In genomic region chr19:45510352-45510751, GRCh38 we compare ENCODE assay signal across 8 cellular contexts. TPM values are rescaled to one million over a fixed set of nuclear protein-coding genes. Genes with fewer than 3 reads are reported as not detected.
A peak's percentile ranks its signal among the peaks of the same experiment; 100 is the strongest.
DNase-seq lines count a peak whose midpoint lies in the region; ATAC-seq and TF ChIP-seq lines count a peak whose summit lies in the region.
"Not testable (repeated sequence)": the region's sequence is repeated elsewhere in the genome, so short reads cannot be mapped to it uniquely, and the experiment has no call there.

No MANE protein-coding gene starts in this region.

- H3K27ac Mint-ChIP-seq in CD8-positive, alpha-beta memory T cell: peak overlapping the region; percentile 17 to 99 (median 80)
- H3K27ac Mint-ChIP-seq in T-cell: peak overlapping the region in 1 of 2 donors; percentile 88
- H3K27ac Mint-ChIP-seq in activated T-helper 1 cell treated with anti-CD3 and anti-CD28 coated beads, Interleukin-12 subunit alpha, Interleukin-12 subunit beta, Interleukin-2, Interleukin-4 antibody, amounts not matched to agents 30 ng/mL and 10 ng/mL and 1 ng/mL, durations not matched to agents 14 hours and 24 hours and 36 hours: peak overlapping the region; percentile 34
- peak overlapping the region; percentile 29 to 96 (median 81) for H3K27ac Mint-ChIP-seq in naive thymus-derived CD8-positive, alpha-beta T cell

- not testable (repeated sequence) for H3K27me3 Mint-ChIP-seq in CD8-positive, alpha-beta memory T cell; T-cell; activated T-helper 1 cell treated with anti-CD3 and anti-CD28 coated beads, Interleukin-12 subunit alpha, Interleukin-12 subunit beta, Interleukin-2, Interleukin-4 antibody, amounts not matched to agents 30 ng/mL and 10 ng/mL and 1 ng/mL, durations not matched to agents 14 hours and 24 hours and 36 hours (ENCODE audit: insufficient read depth); naive thymus-derived CD8-positive, alpha-beta T cell

- H3K4me3 ChIP-seq in CD8-positive, alpha-beta memory T cell (ENCODE audit: low read length); hepatocyte; vagina: not testable (repeated sequence)
- H3K4me3 ChIP-seq in breast epithelium (peak overlapping the region in 1 of 3 donors; percentile 97), spleen (peak overlapping the region; percentile 2 to 100 (median 98))

- H3K4me2 ChIP-seq in hepatocyte: peak overlapping the region; percentile 91

- H3K9me2 ChIP-seq in hepatocyte (replicated peaks; ENCODE audit: insufficient read depth): not testable (repeated sequence)

- not testable (repeated sequence) for H2AFZ ChIP-seq in hepatocyte

- TF ChIP-seq POLR2A in breast epithelium (IDR thresholded peaks at IDR 0.05); spleen (IDR thresholded peaks at IDR 0.05); vagina (IDR thresholded peaks at IDR 0.05): not testable (repeated sequence)

- not testable (repeated sequence) for H3K9me3 Mint-ChIP-seq in CD8-positive, alpha-beta memory T cell; T-cell; activated T-helper 1 cell treated with anti-CD3 and anti-CD28 coated beads, Interleukin-12 subunit alpha, Interleukin-12 subunit beta, Interleukin-2, Interleukin-4 antibody, amounts not matched to agents 30 ng/mL and 10 ng/mL and 1 ng/mL, durations not matched to agents 14 hours and 24 hours and 36 hours; naive thymus-derived CD8-positive, alpha-beta T cell

- H3K27me3 ChIP-seq in CD8-positive, alpha-beta memory T cell (ENCODE audit: insufficient read depth, low read length, poor library complexity, severe bottlenecking); breast epithelium; hepatocyte; spleen (replicated peaks in 1 of 7); vagina: not testable (repeated sequence)

- H3K36me3 Mint-ChIP-seq in CD8-positive, alpha-beta memory T cell: peaks cover 0 to 21% (median 2%) of the 10 kb centered on the region in 3 donors
- not testable (repeated sequence) for H3K36me3 Mint-ChIP-seq in T-cell
- peaks cover 23% of the 10 kb centered on the region for H3K36me3 Mint-ChIP-seq in activated T-helper 1 cell treated with anti-CD3 and anti-CD28 coated beads, Interleukin-12 subunit alpha, Interleukin-12 subunit beta, Interleukin-2, Interleukin-4 antibody, amounts not matched to agents 30 ng/mL and 10 ng/mL and 1 ng/mL, durations not matched to agents 14 hours and 24 hours and 36 hours (ENCODE audit: low read depth)
- H3K36me3 Mint-ChIP-seq in naive thymus-derived CD8-positive, alpha-beta T cell: peaks cover 0 to 15% (median 0%) of the 10 kb centered on the region in 3 donors

- H3K4me1 ChIP-seq in CD8-positive, alpha-beta memory T cell (ENCODE audit: insufficient read depth, low read length): peaks cover 55% of the 10 kb centered on the region
- peaks cover 4 to 11% of the 10 kb centered on the region in 2 donors for H3K4me1 ChIP-seq in breast epithelium
- peaks cover 26% of the 10 kb centered on the region for H3K4me1 ChIP-seq in hepatocyte (ENCODE audit: insufficient read depth)
- H3K4me1 ChIP-seq in spleen: peaks cover 57 to 80% (median 72%) of the 10 kb centered on the region in 6 donors
- H3K4me1 ChIP-seq in vagina: peaks cover 80% of the 10 kb centered on the region

- CTCF ChIA-PET in CD8-positive, alpha-beta memory T cell (lab: Charles Lee): interaction anchor here (0.6 to 1.1 kb wide), 4 partner anchors 11 to 183 kb away, joined by 3 to 4 read pairs (median 3); partner anchors contain the start of gene OPA3
- CTCF ChIA-PET in T-cell (lab: Charles Lee): interaction anchor here in 1 of 2 donors (0.9 kb wide), 1 partner anchor 132 kb away, joined by 3 read pairs; no protein-coding TSS in a partner anchor

- ATAC-seq in T-cell (replicated peaks in 1 of 4); naive thymus-derived CD8-positive, alpha-beta T cell: not testable (repeated sequence)

- H3K9me3 ChIP-seq in CD8-positive, alpha-beta memory T cell (ENCODE audit: low read length); breast epithelium; hepatocyte (ENCODE audit: low read depth); spleen; vagina: not testable (repeated sequence)

- DNase-seq in CD8-positive, alpha-beta memory T cell; T-cell; activated T-helper 1 cell treated with anti-CD3 and anti-CD28 coated beads, Interleukin-12 subunit alpha, Interleukin-12 subunit beta, Interleukin-2, Interleukin-4 antibody, amounts not matched to agents 30 ng/mL and 10 ng/mL and 1 ng/mL, durations not matched to agents 14 hours and 24 hours and 36 hours (ENCODE audit: low spot score); breast epithelium (ENCODE audit: low spot score in 2 of 2); hepatocyte (ENCODE audit: low spot score); naive thymus-derived CD8-positive, alpha-beta T cell; spleen; vagina (ENCODE audit: extremely low spot score in 2 of 2): not testable (repeated sequence)

- peaks cover 58 to 73% (median 59%) of the 10 kb centered on the region in 3 donors for H3K4me1 Mint-ChIP-seq in CD8-positive, alpha-beta memory T cell
- peaks cover 60 to 69% (median 67%) of the 10 kb centered on the region in 3 donors for H3K4me1 Mint-ChIP-seq in T-cell
- peaks cover 47% of the 10 kb centered on the region for H3K4me1 Mint-ChIP-seq in activated T-helper 1 cell treated with anti-CD3 and anti-CD28 coated beads, Interleukin-12 subunit alpha, Interleukin-12 subunit beta, Interleukin-2, Interleukin-4 antibody, amounts not matched to agents 30 ng/mL and 10 ng/mL and 1 ng/mL, durations not matched to agents 14 hours and 24 hours and 36 hours (ENCODE audit: low read depth)
- H3K4me1 Mint-ChIP-seq in naive thymus-derived CD8-positive, alpha-beta T cell: peaks cover 20 to 70% (median 66%) of the 10 kb centered on the region in 4 donors

- not testable (repeated sequence) for TF ChIP-seq CTCF in breast epithelium (IDR thresholded peaks at IDR 0.05); hepatocyte (IDR thresholded peaks at IDR 0.05; ENCODE audit: poor library complexity); spleen (IDR thresholded peaks at IDR 0.05 in 8 of 11, conservative IDR thresholded peaks at IDR 0.05 in 3 of 11); vagina (IDR thresholded peaks at IDR 0.05)

- POLR2A ChIA-PET in CD8-positive, alpha-beta memory T cell (lab: Charles Lee); T-cell (lab: Charles Lee): not testable (repeated sequence)
- POLR2A ChIA-PET in naive thymus-derived CD8-positive, alpha-beta T cell (lab: Charles Lee): interaction anchor here (1.3 to 1.4 kb wide), 2 partner anchors 12 to 14 kb away, joined by 4 to 5 read pairs; partner anchors contain the start of gene PPM1N

- H3K79me2 ChIP-seq in hepatocyte: peaks cover 83% of the 10 kb centered on the region

- H3K27ac ChIP-seq in CD8-positive, alpha-beta memory T cell (ENCODE audit: low read depth, low read length); hepatocyte: not testable (repeated sequence)
- H3K27ac ChIP-seq in breast epithelium (peak overlapping the region; percentile 94 to 95), spleen (peak overlapping the region; percentile 96 to 100 (median 97)), vagina (peak overlapping the region; percentile 93)

- peak overlapping the region; percentile 72 to 98 (median 96) for H3K4me3 Mint-ChIP-seq in CD8-positive, alpha-beta memory T cell
- H3K4me3 Mint-ChIP-seq in T-cell: peak overlapping the region; percentile 86 to 90 (median 89)
- peak overlapping the region; percentile 97 for H3K4me3 Mint-ChIP-seq in activated T-helper 1 cell treated with anti-CD3 and anti-CD28 coated beads, Interleukin-12 subunit alpha, Interleukin-12 subunit beta, Interleukin-2, Interleukin-4 antibody, amounts not matched to agents 30 ng/mL and 10 ng/mL and 1 ng/mL, durations not matched to agents 14 hours and 24 hours and 36 hours
- peak overlapping the region; percentile 29 to 98 (median 94) for H3K4me3 Mint-ChIP-seq in naive thymus-derived CD8-positive, alpha-beta T cell

- H3K36me3 ChIP-seq in CD8-positive, alpha-beta memory T cell (ENCODE audit: insufficient read depth, low read length); breast epithelium; hepatocyte (replicated peaks; ENCODE audit: insufficient read depth, low read depth); vagina: not testable (repeated sequence)
- H3K36me3 ChIP-seq in spleen: peaks cover 0 to 45% (median 2%) of the 10 kb centered on the region in 6 donors

- 95% methylated on average over 11 of the region's 11 CpGs for WGBS in hepatocyte (ENCODE audit: low lambda C conversion rate, missing lambda C conversion rate)
- WGBS in spleen, 5 donors: 75 to 88% (median 80%) methylated on average over 11 of the region's 11 CpGs

- H4K20me1 ChIP-seq in hepatocyte (ENCODE audit: insufficient read depth, poor library complexity, severe bottlenecking): peaks cover 18% of the 10 kb centered on the region

- intact Hi-C loops in activated T-helper 1 cell treated with anti-CD3 and anti-CD28 coated beads, Interleukin-12 subunit alpha, Interleukin-12 subunit beta, Interleukin-2, Interleukin-4 antibody, amounts not matched to agents 30 ng/mL and 10 ng/mL and 1 ng/mL, durations not matched to agents 14 hours and 24 hours and 36 hours (cut with micrococcal nuclease); breast epithelium (cut with DNase I; ENCODE audit: low total_unique reads); spleen (cut with DNase I; ENCODE audit: low total_unique reads); vagina (cut with DNase I): not testable (repeated sequence)

RNA-seq across cellular contexts. Expression of gene VASP, which starts 3.1 kb away (rescaled TPM):
- total RNA-seq in CD8-positive, alpha-beta memory T cell: 100 to 1,000 TPM; 154 to 170 TPM
- polyA plus RNA-seq in CD8-positive, alpha-beta memory T cell: 61.8 TPM
- total RNA-seq in T-cell: 100 to 1,000 TPM in 3 of 5 donors, 10 to 100 TPM in 2; 77.4 to 113 (median 101) TPM
- total RNA-seq in activated T-helper 1 cell treated with anti-CD3 and anti-CD28 coated beads, Interleukin-12 subunit alpha, Interleukin-12 subunit beta, Interleukin-2, Interleukin-4 antibody, amounts not matched to agents 30 ng/mL and 10 ng/mL and 1 ng/mL, durations not matched to agents 14 hours and 24 hours and 36 hours: 234 and 235 TPM in 2 replicates
- 10 to 100 TPM; 31.8 to 61.6 (median 52.2) TPM for total RNA-seq in breast epithelium
- total RNA-seq in hepatocyte: 57.3 and 68.9 TPM in 2 replicates
- 86.0 and 92.6 TPM in 2 replicates for polyA plus RNA-seq in hepatocyte
- 10 to 100 TPM; 72.0 to 72.1 TPM for total RNA-seq in naive thymus-derived CD8-positive, alpha-beta T cell
- polyA plus RNA-seq in naive thymus-derived CD8-positive, alpha-beta T cell: 10 to 100 TPM; 39.9 to 49.6 (median 49.0) TPM
- 100 to 1,000 TPM; 146 to 386 (median 221) TPM for total RNA-seq in spleen
- polyA plus RNA-seq in spleen: 100 to 1,000 TPM; 154 to 210 (median 161) TPM
- total RNA-seq in vagina: 103 TPM

RNA-seq across cellular contexts. Expression of gene PPM1N, which starts 12.1 kb away (rescaled TPM):
- 1 to 10 TPM; 2.5 to 3.3 TPM for total RNA-seq in CD8-positive, alpha-beta memory T cell
- polyA plus RNA-seq in CD8-positive, alpha-beta memory T cell: 4.6 TPM
- 10 to 100 TPM in 2 of 5 donors, 1 to 10 TPM in 3; 5.6 to 14.6 (median 10.0) TPM for total RNA-seq in T-cell
- total RNA-seq in activated T-helper 1 cell treated with anti-CD3 and anti-CD28 coated beads, Interleukin-12 subunit alpha, Interleukin-12 subunit beta, Interleukin-2, Interleukin-4 antibody, amounts not matched to agents 30 ng/mL and 10 ng/mL and 1 ng/mL, durations not matched to agents 14 hours and 24 hours and 36 hours: 1.0 and 1.3 TPM in 2 replicates
- total RNA-seq in breast epithelium: 1 to 10 TPM; 1.8 to 2.5 (median 2.3) TPM
- total RNA-seq in hepatocyte: 0.40 and 1.9 TPM in 2 replicates
- polyA plus RNA-seq in hepatocyte: 0.59 and 1.4 TPM in 2 replicates
- 10 to 100 TPM; 12.4 to 15.6 TPM for total RNA-seq in naive thymus-derived CD8-positive, alpha-beta T cell
- 1 to 10 TPM; 7.2 to 8.7 (median 7.7) TPM for polyA plus RNA-seq in naive thymus-derived CD8-positive, alpha-beta T cell
- total RNA-seq in spleen: 10 to 100 TPM in 2 of 7 donors, 1 to 10 TPM in 5; 6.3 to 21.4 (median 9.6) TPM
- polyA plus RNA-seq in spleen: 10 to 100 TPM in 2 of 3 donors, 1 to 10 TPM in 1; 9.5 to 13.4 (median 10.7) TPM
- total RNA-seq in vagina: 3.9 TPM

RNA-seq across cellular contexts. Expression of gene RTN2, which starts 13.5 kb away (rescaled TPM):
- 1 to 10 TPM; 2.7 to 3.7 TPM for total RNA-seq in CD8-positive, alpha-beta memory T cell
- polyA plus RNA-seq in CD8-positive, alpha-beta memory T cell: 0.71 TPM
- total RNA-seq in T-cell (1 to 10 TPM; 1.7 to 2.5 (median 2.2) TPM), breast epithelium (10 to 100 TPM in 1 of 3 donors, 1 to 10 TPM in 2; 5.9 to 15.1 (median 7.2) TPM), hepatocyte (3.4 and 7.8 TPM in 2 replicates), spleen (10 to 100 TPM in 6 of 7 donors, 1 to 10 TPM in 1; 9.2 to 22.6 (median 15.1) TPM), vagina (13.0 TPM)
- total RNA-seq in activated T-helper 1 cell treated with anti-CD3 and anti-CD28 coated beads, Interleukin-12 subunit alpha, Interleukin-12 subunit beta, Interleukin-2, Interleukin-4 antibody, amounts not matched to agents 30 ng/mL and 10 ng/mL and 1 ng/mL, durations not matched to agents 14 hours and 24 hours and 36 hours: 3.0 and 4.1 TPM in 2 replicates
- polyA plus RNA-seq in hepatocyte (12.2 and 14.8 TPM in 2 replicates), spleen (1 to 10 TPM; 4.9 to 7.9 (median 7.6) TPM)
- 1 to 10 TPM; 1.0 to 1.8 TPM for total RNA-seq in naive thymus-derived CD8-positive, alpha-beta T cell
- polyA plus RNA-seq in naive thymus-derived CD8-positive, alpha-beta T cell: under 1 TPM in 2 of 3 donors, not detected in 1; 0.27 to 0.41 TPM

RNA-seq across cellular contexts. Expression of gene FOSB, which starts 42.6 kb away (rescaled TPM):
- 10 to 100 TPM; 21.6 to 22.1 TPM for total RNA-seq in CD8-positive, alpha-beta memory T cell
- 48.2 TPM for polyA plus RNA-seq in CD8-positive, alpha-beta memory T cell
- total RNA-seq in T-cell: 1,000 to 10,000 TPM in 1 of 5 donors, 100 to 1,000 TPM in 1, 10 to 100 TPM in 1, 1 to 10 TPM in 2; 6.7 to 1,173 (median 10.4) TPM
- total RNA-seq in activated T-helper 1 cell treated with anti-CD3 and anti-CD28 coated beads, Interleukin-12 subunit alpha, Interleukin-12 subunit beta, Interleukin-2, Interleukin-4 antibody, amounts not matched to agents 30 ng/mL and 10 ng/mL and 1 ng/mL, durations not matched to agents 14 hours and 24 hours and 36 hours: 16.8 and 17.2 TPM in 2 replicates
- total RNA-seq in breast epithelium: 100 to 1,000 TPM in 1 of 3 donors, 10 to 100 TPM in 2; 29.8 to 109 (median 38.4) TPM
- total RNA-seq in hepatocyte: 37.9 and 73.1 TPM in 2 replicates
- 114 and 168 TPM in 2 replicates for polyA plus RNA-seq in hepatocyte
- total RNA-seq in naive thymus-derived CD8-positive, alpha-beta T cell: 1 to 10 TPM; 3.5 TPM
- 10 to 100 TPM; 10.2 to 11.4 (median 11.0) TPM for polyA plus RNA-seq in naive thymus-derived CD8-positive, alpha-beta T cell
- total RNA-seq in spleen: 10 to 100 TPM in 2 of 7 donors, 1 to 10 TPM in 4, under 1 TPM in 1; 0.92 to 41.7 (median 1.6) TPM
- polyA plus RNA-seq in spleen: 1 to 10 TPM in 2 of 3 donors, under 1 TPM in 1; 0.42 to 2.2 (median 1.3) TPM
- total RNA-seq in vagina: 20.6 TPM
